ENCODE assay signal across 8 cellular contexts in genomic region chr6:43702522-43703440, GRCh38. TPM values are rescaled to one million over a fixed set of nuclear protein-coding genes. Genes with fewer than 3 reads are reported as not detected.
DNase-seq lines count a peak whose midpoint lies in the region; ATAC-seq and TF ChIP-seq lines count a peak whose summit lies in the region.

No MANE protein-coding gene starts in this region.

- H3K9me3 ChIP-seq in BE2C, result no peaks in the 10 kb centered on the region

- ATAC-seq in sciatic nerve, result peak; percentile 96
- no peak for ATAC-seq in GM18520 (IDR thresholded peaks at IDR 0.05; ENCODE audit: unreplicated experiment)
- ATAC-seq in GM21526 (IDR thresholded peaks at IDR 0.05; ENCODE audit: low FRiP score, unreplicated experiment), result no peak

- H3K27me3 ChIP-seq in BE2C, result no peaks in the 10 kb centered on the region

- peaks cover 33% of the 10 kb centered on the region for H3K4me1 ChIP-seq in BE2C

- H3K4me3 ChIP-seq in BE2C (ENCODE audit: low read depth, low read length), result no peak overlapping the region
- H3K4me3 ChIP-seq in astrocyte of the spinal cord (ENCODE audit: low read depth, low read length), result no peak overlapping the region

- TF ChIP-seq CTCF in BE2C (IDR thresholded peaks at IDR 0.05; ENCODE audit: low read depth, low read length) (no peak), astrocyte of the spinal cord (IDR thresholded peaks at IDR 0.05; ENCODE audit: low read depth, low read length) (no peak)

- H3K36me3 ChIP-seq in BE2C, result no peaks in the 10 kb centered on the region

- in situ Hi-C loops in astrocyte of the spinal cord (cut with HindIII; ENCODE audit: low sequenced_read_pairs), result no loop called here

- intact Hi-C loops in sciatic nerve (cut with DNase I), result no loop called here

- DNase-seq in BE2C, result peak; percentile 89
- peak; percentile 43 for DNase-seq in GM19238 (ENCODE audit: insufficient read length, low spot score)
- peak; percentile 92 for DNase-seq in NCI-H226
- DNase-seq in astrocyte of the spinal cord (ENCODE audit: low read depth, low spot score), result peak; percentile 89
- DNase-seq in iPS DF 4.7 (ENCODE audit: extremely low read depth, low spot score), result peak; percentile 92
- peak; percentile 91 for DNase-seq in sciatic nerve (ENCODE audit: low spot score)

RNA-seq across cellular contexts. Expression of gene MRPS18A, which starts 15.2 kb away (rescaled TPM):
- 166 TPM for polyA plus RNA-seq in BE2C (2012; ENCODE audit: insufficient read depth, insufficient read length, low read depth)
- 29.7 TPM for total RNA-seq in sciatic nerve

RNA-seq across cellular contexts. Expression of gene RSPH9, which starts 57.9 kb away (rescaled TPM):
- 1.2 TPM for polyA plus RNA-seq in BE2C (2012; ENCODE audit: insufficient read depth, insufficient read length, low read depth)
- total RNA-seq in sciatic nerve, result 0.49 TPM
